Comparison of ENCODE assay signal across 7 cellular contexts in genomic region chr1:214551436-214552173, GRCh38. TPM values are rescaled to one million over a fixed set of nuclear protein-coding genes. Genes with fewer than 3 reads are reported as not detected.
DNase-seq lines count a peak whose midpoint lies in the region; TF ChIP-seq lines count a peak whose summit lies in the region.

PTPN14 (minus strand) TSS chr1:214551602; CDS start chr1:214464803, 86,799 bp downstream.

- no peaks in the 10 kb centered on the region for H3K27me3 ChIP-seq in skeletal muscle satellite cell (ENCODE audit: control insufficient read depth, insufficient read depth, low read length)

- H3K9me3 ChIP-seq in skeletal muscle satellite cell (replicated peaks; ENCODE audit: low read length) = no peaks in the 10 kb centered on the region

- POLR2A ChIA-PET in HEK293T (lab: Yijun Ruan, JAX) = interaction anchor here (0.6 to 3.0 kb wide), 13 partner anchors 9 to 56 kb away, joined by 3 to 9 read pairs (median 4); no protein-coding TSS in a partner anchor

- H3K4me1 ChIP-seq in skeletal muscle satellite cell (ENCODE audit: control insufficient read depth, insufficient read depth, low read length) = peaks cover 39% of the 10 kb centered on the region

- peak; percentile 98 for DNase-seq in GM03348 (ENCODE audit: low spot score)
- DNase-seq in HEK293T (ENCODE audit: extremely low spot score) = peak; percentile 92
- DNase-seq in RKO (ENCODE audit: low spot score) = peak; percentile 94
- DNase-seq in islet precursor cell = peak; percentile 99
- DNase-seq in NCI-H2029 treated with DMSO at 0.1 percent for 48 hours (lab: John Stamatoyannopoulos, UW) = no peak

- H3K36me3 ChIP-seq in skeletal muscle satellite cell (ENCODE audit: insufficient read depth, low read length) = no peaks in the 10 kb centered on the region

- H3K4me3 ChIP-seq in skeletal muscle satellite cell (ENCODE audit: low read length) = peak within 1 kb of the TSS; percentile 97

- peak within 1 kb of the TSS; percentile 81 for H3K27ac ChIP-seq in cingulate gyrus (ENCODE audit: low read depth, low read length)

- peak within 1 kb of the TSS; percentile 94 for H3K4me2 ChIP-seq in skeletal muscle satellite cell (ENCODE audit: low read length)

- CTCF ChIA-PET in HEK293T (lab: Yijun Ruan, JAX) = interaction anchor here (2.0 to 3.9 kb wide), 2 partner anchors 11 to 219 kb away, joined by 5 to 20 read pairs; no protein-coding TSS in a partner anchor

- H3K9ac ChIP-seq in skeletal muscle satellite cell (ENCODE audit: low read depth, low read length) = peak within 1 kb of the TSS; percentile 94

TF ChIP-seq in HEK293T, 16 proteins besides CTCF, POLR2A, EP300 and RAD21:
- TF ChIP-seq FOXM1 (IDR thresholded peaks at IDR 0.05; ENCODE audit: borderline replicate concordance) (peak; percentile 68; the same call in 1 of the 2 replicates), ELF4 (IDR thresholded peaks at IDR 0.05) (no peak)
TF ChIP-seq in HEK293T: peak in this region for 1.

RNA-seq across cellular contexts. Expression of gene PTPN14, which starts in this region (rescaled TPM):
- 45.9 and 50.2 TPM in 2 replicates for total RNA-seq in skeletal muscle satellite cell (2012; rRNA removed)
